ENCODE assay signal across 1 cellular context in the genomic region with DNA sequence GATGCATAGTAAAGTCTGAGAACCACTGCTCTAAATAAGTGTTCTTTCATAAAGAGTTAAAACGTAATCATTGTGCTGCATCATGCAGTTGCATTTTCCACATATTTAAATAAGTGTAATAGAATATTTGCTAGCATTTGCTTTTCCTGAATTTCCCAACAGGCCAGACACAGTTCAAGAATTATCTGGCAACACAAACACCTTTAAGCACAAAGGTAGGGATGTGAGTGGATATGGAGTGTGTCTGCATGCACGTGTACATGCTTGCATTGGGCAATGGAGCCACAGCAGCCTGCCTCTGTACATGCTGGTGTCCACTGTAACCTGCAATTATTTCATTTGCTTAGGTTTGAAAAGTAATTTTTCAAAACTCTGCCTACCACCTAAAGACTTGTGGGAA.
TF ChIP-seq lines count a peak whose summit lies in the region.

No MANE protein-coding gene starts in this region.

TF ChIP-seq in HepG2, 621 proteins besides CTCF, POLR2A, EP300 and RAD21 (continued from another document):
- TF ChIP-seq LCORL (IDR thresholded peaks at IDR 0.05) (no peak), LCORL (CRISPR knock-in tag; IDR thresholded peaks at IDR 0.05) (no peak), SMARCC2 (IDR thresholded peaks at IDR 0.05) (no peak)
TF ChIP-seq in HepG2: peak in this region for 2.
